ENCODE assay signal across 8 cellular contexts in the genomic region with DNA sequence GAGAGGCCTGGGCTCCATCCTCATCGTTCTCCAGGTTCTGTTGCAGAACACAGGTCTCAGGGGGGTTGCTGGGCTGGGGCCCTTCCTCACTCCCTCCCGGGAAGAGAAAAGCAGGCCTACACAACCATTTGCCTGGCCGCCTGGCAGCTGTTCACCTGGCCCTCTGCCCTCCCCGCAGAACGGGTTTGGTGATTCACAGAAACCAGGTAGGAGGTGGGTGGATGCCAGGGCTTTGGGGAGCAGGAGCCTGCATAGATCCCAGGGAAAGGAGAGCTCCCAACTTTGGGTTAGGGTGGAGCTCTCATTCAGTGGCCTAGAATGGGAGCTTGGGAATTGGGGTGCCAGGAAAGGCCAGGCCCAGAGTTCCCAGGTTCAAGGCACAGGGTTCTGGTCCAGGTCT. TPM values are rescaled to one million over a fixed set of nuclear protein-coding genes. Genes with fewer than 3 reads are reported as not detected.
DNase-seq lines count a peak whose midpoint lies in the region; ATAC-seq and TF ChIP-seq lines count a peak whose summit lies in the region.

No MANE protein-coding gene starts in this region.

- in situ Hi-C loops in gastrocnemius medialis (cut with MboI; ENCODE audit: low sequenced_read_pairs in 4 of 4) = no loop called here

- 21 to 40% (median 30%) methylated on average over 5 of the region's 5 CpGs for WGBS in heart left ventricle, 4 donors

- no peaks in the 10 kb centered on the region for H3K9me3 Mint-ChIP-seq in activated CD8-positive, alpha-beta T cell treated with anti-CD3 and anti-CD28 coated beads, Interleukin-2, amount 10 ng/mL, durations not matched to agents 7 days and 5 days (ENCODE audit: insufficient read depth)

- no peak for TF ChIP-seq CTCF in heart left ventricle (IDR thresholded peaks at IDR 0.05)
- no peak for TF ChIP-seq CTCF in gastrocnemius medialis (IDR thresholded peaks at IDR 0.05 in 4 of 5, conservative IDR thresholded peaks at IDR 0.05 in 1 of 5)

- peak overlapping the region; percentile 83 for H3K27ac Mint-ChIP-seq in activated CD8-positive, alpha-beta T cell treated with anti-CD3 and anti-CD28 coated beads, Interleukin-2, amount 10 ng/mL, durations not matched to agents 7 days and 5 days

- no peaks in the 10 kb centered on the region for H3K27me3 Mint-ChIP-seq in activated CD8-positive, alpha-beta T cell treated with anti-CD3 and anti-CD28 coated beads, Interleukin-2, amount 10 ng/mL, durations not matched to agents 7 days and 5 days (ENCODE audit: low read depth)

- intact Hi-C loops in heart left ventricle (cut with DNase I) = loop anchor here (2.0 to 10.0 kb wide), 8 partner anchors 25 to 67 kb away; a partner anchor contains a TSS
- intact Hi-C loops in Right ventricle myocardium inferior (cut with DNase I) = loop anchor here (2.0 to 5.0 kb wide), 2 partner anchors 25 to 66 kb away; a partner anchor contains a TSS
- intact Hi-C loops in head of caudate nucleus (cut with DNase I) = loop anchor here (2.0 to 5.0 kb wide), 2 partner anchors 15 to 66 kb away; a partner anchor contains a TSS
- intact Hi-C loops in gastrocnemius medialis (cut with DNase I; ENCODE audit: low total_unique reads) = loop anchor here (5.0 kb wide), 1 partner anchor 41 kb away; a partner anchor contains a TSS

- H3K4me3 ChIP-seq in heart left ventricle (peak overlapping the region in 11 of 12 donors; percentile 56 to 98 (median 85)), gastrocnemius medialis (peak overlapping the region; percentile 86 to 98 (median 94))

- peaks cover 4% of the 10 kb centered on the region for H3K36me3 Mint-ChIP-seq in activated CD8-positive, alpha-beta T cell treated with anti-CD3 and anti-CD28 coated beads, Interleukin-2, amount 10 ng/mL, durations not matched to agents 7 days and 5 days (ENCODE audit: low read depth)

- H3K4me3 Mint-ChIP-seq in activated CD8-positive, alpha-beta T cell treated with anti-CD3 and anti-CD28 coated beads, Interleukin-2, amount 10 ng/mL, durations not matched to agents 7 days and 5 days = peak overlapping the region; percentile 87

- DNase-seq in heart left ventricle = no peak
- no peak for DNase-seq in Right ventricle myocardium inferior (ENCODE audit: missing footprints)
- no peak for DNase-seq in activated CD8-positive, alpha-beta T cell treated with anti-CD3 and anti-CD28 coated beads, Interleukin-2, amount 10 ng/mL, durations not matched to agents 7 days and 5 days
- peak in 39 of 42 donors; percentile 36 to 89 (median 65) for DNase-seq in head of caudate nucleus
- DNase-seq in gastrocnemius medialis = no peak

- TF ChIP-seq POLR2A in heart left ventricle (IDR thresholded peaks at IDR 0.05) = no peak
- no peak for TF ChIP-seq POLR2A in gastrocnemius medialis (IDR thresholded peaks at IDR 0.05)

- H3K4me1 ChIP-seq in heart left ventricle (peaks cover 0 to 48% (median 27%) of the 10 kb centered on the region in 12 donors), gastrocnemius medialis (peaks cover 15 to 23% of the 10 kb centered on the region in 2 donors)

- H3K9me3 ChIP-seq in heart left ventricle (no peaks in the 10 kb centered on the region), gastrocnemius medialis (no peaks in the 10 kb centered on the region)

- H3K27me3 ChIP-seq in heart left ventricle (no peaks in the 10 kb centered on the region), gastrocnemius medialis (no peaks in the 10 kb centered on the region)

- peak overlapping the region in 9 of 12 donors; percentile 83 to 94 (median 90) for H3K27ac ChIP-seq in heart left ventricle
- H3K27ac ChIP-seq in gastrocnemius medialis = peak overlapping the region; percentile 79 to 96 (median 88)

- H3K36me3 ChIP-seq in heart left ventricle = no peaks in the 10 kb centered on the region
- H3K36me3 ChIP-seq in gastrocnemius medialis = no peaks in the 10 kb centered on the region

- CTCF ChIA-PET in activated CD8-positive, alpha-beta T cell treated with anti-CD3 and anti-CD28 coated beads, Interleukin-2, amount 10 ng/mL, durations not matched to agents 7 days and 5 days (lab: Charles Lee) = interaction anchor here (0.6 to 3.2 kb wide), 12 partner anchors 15 to 115 kb away, joined by 3 to 21 read pairs (median 4); a partner anchor contains a TSS

- peaks cover 38% of the 10 kb centered on the region for H3K4me1 Mint-ChIP-seq in activated CD8-positive, alpha-beta T cell treated with anti-CD3 and anti-CD28 coated beads, Interleukin-2, amount 10 ng/mL, durations not matched to agents 7 days and 5 days (ENCODE audit: low read depth)

- POLR2A ChIA-PET in activated CD8-positive, alpha-beta T cell treated with anti-CD3 and anti-CD28 coated beads, Interleukin-2, amount 10 ng/mL, durations not matched to agents 7 days and 5 days (lab: Charles Lee) = interaction anchor here (0.9 to 8.7 kb wide), 6 partner anchors 17 to 146 kb away, joined by 3 to 103 read pairs (median 6); a partner anchor contains a TSS

- no peak for ATAC-seq in heart left ventricle
- ATAC-seq in Right ventricle myocardium inferior = no peak
- no peak for ATAC-seq in activated CD8-positive, alpha-beta T cell treated with anti-CD3 and anti-CD28 coated beads, Interleukin-2, amount 10 ng/mL, durations not matched to agents 7 days and 5 days
- no peak for ATAC-seq in gastrocnemius medialis
- no peak for ATAC-seq in HG02588 (IDR thresholded peaks at IDR 0.05; ENCODE audit: unreplicated experiment)
- no peak for ATAC-seq in GM18858 (IDR thresholded peaks at IDR 0.05; ENCODE audit: unreplicated experiment)
- ATAC-seq in HG03025 (IDR thresholded peaks at IDR 0.05; ENCODE audit: low FRiP score, unreplicated experiment) = no peak

RNA-seq across cellular contexts. Expression of a gene that starts 1.0 kb away (rescaled TPM):
- total RNA-seq in heart left ventricle (100 to 1,000 TPM in 2 of 9 donors, 10 to 100 TPM in 7; 67.0 to 146 (median 77.2) TPM), Right ventricle myocardium inferior (85.3 TPM), gastrocnemius medialis (100 to 1,000 TPM in 2 of 4 donors, 10 to 100 TPM in 2; 79.8 to 155 (median 108) TPM)
- 10 to 100 TPM; 83.6 to 86.8 TPM for polyA plus RNA-seq in heart left ventricle
- total RNA-seq in activated CD8-positive, alpha-beta T cell treated with anti-CD3 and anti-CD28 coated beads, Interleukin-2, amount 10 ng/mL, durations not matched to agents 7 days and 5 days = 10 to 100 TPM; 39.6 to 42.5 TPM

RNA-seq across cellular contexts. Expression of a gene that starts 12.9 kb away (rescaled TPM):
- total RNA-seq in heart left ventricle (1 to 10 TPM in 3 of 9 donors, under 1 TPM in 5, not detected in 1; 0.25 to 4.2 (median 0.61) TPM), Right ventricle myocardium inferior (1.1 TPM), gastrocnemius medialis (under 1 TPM; 0.19 to 0.55 (median 0.30) TPM)
- polyA plus RNA-seq in heart left ventricle = under 1 TPM; 0.44 to 0.57 TPM
- 1 to 10 TPM; 1.6 to 1.9 TPM for total RNA-seq in activated CD8-positive, alpha-beta T cell treated with anti-CD3 and anti-CD28 coated beads, Interleukin-2, amount 10 ng/mL, durations not matched to agents 7 days and 5 days

RNA-seq across cellular contexts. Expression of a gene that starts 14.8 kb away (rescaled TPM):
- total RNA-seq in heart left ventricle = 10 to 100 TPM; 41.7 to 69.2 (median 53.0) TPM
- polyA plus RNA-seq in heart left ventricle = 10 to 100 TPM; 73.1 to 96.4 TPM
- 57.4 TPM for total RNA-seq in Right ventricle myocardium inferior
- 100 to 1,000 TPM; 156 to 163 TPM for total RNA-seq in activated CD8-positive, alpha-beta T cell treated with anti-CD3 and anti-CD28 coated beads, Interleukin-2, amount 10 ng/mL, durations not matched to agents 7 days and 5 days
- 10 to 100 TPM; 33.0 to 60.8 (median 48.8) TPM for total RNA-seq in gastrocnemius medialis

RNA-seq across cellular contexts. Expression of a gene that starts 15.5 kb away (rescaled TPM):
- not detected for total RNA-seq in heart left ventricle
- polyA plus RNA-seq in heart left ventricle = not detected
- total RNA-seq in Right ventricle myocardium inferior = not detected
- not detected for total RNA-seq in activated CD8-positive, alpha-beta T cell treated with anti-CD3 and anti-CD28 coated beads, Interleukin-2, amount 10 ng/mL, durations not matched to agents 7 days and 5 days
- total RNA-seq in gastrocnemius medialis = not detected

RNA-seq across cellular contexts. Expression of a gene that starts 24.8 kb away (rescaled TPM):
- total RNA-seq in heart left ventricle = 10 to 100 TPM; 14.6 to 53.3 (median 21.2) TPM
- polyA plus RNA-seq in heart left ventricle = 10 to 100 TPM; 17.1 to 37.0 TPM
- 26.6 TPM for total RNA-seq in Right ventricle myocardium inferior
- total RNA-seq in activated CD8-positive, alpha-beta T cell treated with anti-CD3 and anti-CD28 coated beads, Interleukin-2, amount 10 ng/mL, durations not matched to agents 7 days and 5 days = 100 to 1,000 TPM; 157 to 169 TPM
- 10 to 100 TPM in 3 of 4 donors, 1 to 10 TPM in 1; 4.9 to 14.8 (median 12.5) TPM for total RNA-seq in gastrocnemius medialis

Comparison
In these comparisons a context has a peak if more than half of its experiments do, and no peak if none do; other contexts are left out.
1. DNase-seq: peak in head of caudate nucleus (39 of 42); none in heart left ventricle (0 of 5), Right ventricle myocardium inferior (single experiment), activated CD8-positive, alpha-beta T cell treated with anti-CD3 and anti-CD28 coated beads, Interleukin-2, amount 10 ng/mL, durations not matched to agents 7 days and 5 days (single experiment) and gastrocnemius medialis (0 of 2).